In genomic region chr12:109880938-109881337, GRCh38 we compare ENCODE assay signal across 9 cellular contexts. TPM values are rescaled to one million over a fixed set of nuclear protein-coding genes. Genes with fewer than 3 reads are reported as not detected.
DNase-seq lines count a peak whose midpoint lies in the region; ATAC-seq and TF ChIP-seq lines count a peak whose summit lies in the region.
"Had no signal": no experiment of that assay in that cellular context is flagged by ENCODE, and none has a peak within 500 bp of the region (broad histone marks: within the 10 kb centered on the region; RNA-seq: fewer than 3 reads in every experiment).

No MANE protein-coding gene starts in this region.

- peak overlapping the region; percentile 54 for H3K9ac ChIP-seq in iPS-15b (ENCODE audit: low read depth, low read length)

- H3K9me3 ChIP-seq in iPS-15b (ENCODE audit: control insufficient read depth, insufficient read depth, low read length), result no peaks in the 10 kb centered on the region
- no peaks in the 10 kb centered on the region for H3K9me3 ChIP-seq in stomach

- no peak for TF ChIP-seq EP300 in stomach (IDR thresholded peaks at IDR 0.05)

- H3K36me3 ChIP-seq in iPS-15b (ENCODE audit: control insufficient read depth, insufficient read depth, low read length) (no peaks in the 10 kb centered on the region), stomach (no peaks in the 10 kb centered on the region)

- 5 to 11% (median 8%) methylated on average over 9 of the region's 9 CpGs for WGBS in stomach, 5 donors

- H3K4me1 Mint-ChIP-seq in activated CD8-positive, alpha-beta T cell treated with anti-CD3 and anti-CD28 coated beads, Interleukin-2, amount 10 ng/mL, durations not matched to agents 7 days and 5 days (ENCODE audit: low read depth), result peaks cover 38% of the 10 kb centered on the region

- peak overlapping the region; percentile 70 for H3K27ac Mint-ChIP-seq in activated CD8-positive, alpha-beta T cell treated with anti-CD3 and anti-CD28 coated beads, Interleukin-2, amount 10 ng/mL, durations not matched to agents 7 days and 5 days

- H3K27me3 ChIP-seq in iPS-15b (ENCODE audit: control insufficient read depth, insufficient read depth, low read length) (peaks cover 6% of the 10 kb centered on the region), stomach (no peaks in the 10 kb centered on the region)

- CTCF ChIA-PET in activated CD8-positive, alpha-beta T cell treated with anti-CD3 and anti-CD28 coated beads, Interleukin-2, amount 10 ng/mL, durations not matched to agents 7 days and 5 days (lab: Charles Lee), result interaction anchor here (1.0 to 3.0 kb wide), 9 partner anchors 10 to 75 kb away, joined by 3 to 21 read pairs (median 5); no protein-coding TSS in a partner anchor

- DNase-seq in DMS53 (lab: John Stamatoyannopoulos, UW), result peak; percentile 64
- no peak for DNase-seq in DMS53 treated with DMSO at 0.1 percent for 48 hours (lab: John Stamatoyannopoulos, UW; ENCODE audit: unreplicated experiment)
- DNase-seq in activated CD8-positive, alpha-beta T cell treated with anti-CD3 and anti-CD28 coated beads, Interleukin-2, amount 10 ng/mL, durations not matched to agents 7 days and 5 days, result no peak
- DNase-seq in stomach, result no peak
- no peak for DNase-seq in NCI-H1048 (lab: John Stamatoyannopoulos, UW)

- peak overlapping the region; percentile 79 for H3K4me3 Mint-ChIP-seq in activated CD8-positive, alpha-beta T cell treated with anti-CD3 and anti-CD28 coated beads, Interleukin-2, amount 10 ng/mL, durations not matched to agents 7 days and 5 days

- H3K36me3 Mint-ChIP-seq in activated CD8-positive, alpha-beta T cell treated with anti-CD3 and anti-CD28 coated beads, Interleukin-2, amount 10 ng/mL, durations not matched to agents 7 days and 5 days (ENCODE audit: low read depth), result no peaks in the 10 kb centered on the region

- peaks cover 13% of the 10 kb centered on the region for H3K4me1 ChIP-seq in iPS-15b (ENCODE audit: control insufficient read depth, insufficient read depth, low read length)
- H3K4me1 ChIP-seq in stomach, result peaks cover 24 to 40% (median 35%) of the 10 kb centered on the region in 4 donors

- POLR2A ChIA-PET in activated CD8-positive, alpha-beta T cell treated with anti-CD3 and anti-CD28 coated beads, Interleukin-2, amount 10 ng/mL, durations not matched to agents 7 days and 5 days (lab: Charles Lee), result interaction anchor here (1.3 kb wide), 1 partner anchor 20 kb away, joined by 4 read pairs; the partner anchor contains the start of gene TCHP

- intact Hi-C loops in stomach (cut with DNase I; ENCODE audit: low total_unique reads), result loop anchor here (10.0 kb wide), 1 partner anchor 76 kb away; no protein-coding TSS in a partner anchor

- peaks cover 20% of the 10 kb centered on the region for H3K27me3 Mint-ChIP-seq in activated CD8-positive, alpha-beta T cell treated with anti-CD3 and anti-CD28 coated beads, Interleukin-2, amount 10 ng/mL, durations not matched to agents 7 days and 5 days (ENCODE audit: low read depth)

- peak overlapping the region; percentile 87 for H3K4me3 ChIP-seq in iPS-15b (ENCODE audit: low read depth, low read length)
- peak overlapping the region; percentile 66 to 80 (median 77) for H3K4me3 ChIP-seq in stomach

- TF ChIP-seq CTCF in stomach (IDR thresholded peaks at IDR 0.05), result no peak

- no peaks in the 10 kb centered on the region for H3K9me3 Mint-ChIP-seq in activated CD8-positive, alpha-beta T cell treated with anti-CD3 and anti-CD28 coated beads, Interleukin-2, amount 10 ng/mL, durations not matched to agents 7 days and 5 days (ENCODE audit: insufficient read depth)

- no peak for ATAC-seq in activated CD8-positive, alpha-beta T cell treated with anti-CD3 and anti-CD28 coated beads, Interleukin-2, amount 10 ng/mL, durations not matched to agents 7 days and 5 days
- no peak for ATAC-seq in HG03175 (IDR thresholded peaks at IDR 0.05; ENCODE audit: unreplicated experiment)
- no peak for ATAC-seq in HG02970 (IDR thresholded peaks at IDR 0.05; ENCODE audit: low FRiP score, unreplicated experiment)

- no peak for TF ChIP-seq POLR2A in stomach (IDR thresholded peaks at IDR 0.05)

- peak overlapping the region; percentile 12 to 89 (median 67) for H3K27ac ChIP-seq in stomach
- H3K27ac ChIP-seq: 22Rv1 had no signal

RNA-seq across cellular contexts. Expression of gene GLTP, which starts 0.6 kb away (rescaled TPM):
- 10 to 100 TPM; 19.9 to 20.9 TPM for total RNA-seq in activated CD8-positive, alpha-beta T cell treated with anti-CD3 and anti-CD28 coated beads, Interleukin-2, amount 10 ng/mL, durations not matched to agents 7 days and 5 days
- total RNA-seq in stomach, result 10 to 100 TPM; 26.4 to 93.6 (median 60.7) TPM
- polyA plus RNA-seq in stomach, result 10 to 100 TPM; 28.0 to 80.7 (median 39.6) TPM

RNA-seq across cellular contexts. Expression of gene TCHP, which starts 19.1 kb away (rescaled TPM):
- total RNA-seq in activated CD8-positive, alpha-beta T cell treated with anti-CD3 and anti-CD28 coated beads, Interleukin-2, amount 10 ng/mL, durations not matched to agents 7 days and 5 days, result 10 to 100 TPM; 31.0 to 33.3 TPM
- total RNA-seq in stomach, result 10 to 100 TPM; 13.8 to 45.5 (median 28.3) TPM
- 10 to 100 TPM in 1 of 3 donors, 1 to 10 TPM in 2; 7.9 to 11.9 (median 8.8) TPM for polyA plus RNA-seq in stomach

RNA-seq across cellular contexts. Expression of gene TRPV4, which starts 47.7 kb away (rescaled TPM):
- total RNA-seq in activated CD8-positive, alpha-beta T cell treated with anti-CD3 and anti-CD28 coated beads, Interleukin-2, amount 10 ng/mL, durations not matched to agents 7 days and 5 days, result not detected
- total RNA-seq in stomach, result 1 to 10 TPM in 2 of 5 donors, not detected in 3; 1.0 to 1.8 TPM
- 1 to 10 TPM in 1 of 3 donors, under 1 TPM in 1, not detected in 1; 0.75 to 3.8 TPM for polyA plus RNA-seq in stomach
